2 cellular contexts compared by ENCODE assay signal in the genomic region with DNA sequence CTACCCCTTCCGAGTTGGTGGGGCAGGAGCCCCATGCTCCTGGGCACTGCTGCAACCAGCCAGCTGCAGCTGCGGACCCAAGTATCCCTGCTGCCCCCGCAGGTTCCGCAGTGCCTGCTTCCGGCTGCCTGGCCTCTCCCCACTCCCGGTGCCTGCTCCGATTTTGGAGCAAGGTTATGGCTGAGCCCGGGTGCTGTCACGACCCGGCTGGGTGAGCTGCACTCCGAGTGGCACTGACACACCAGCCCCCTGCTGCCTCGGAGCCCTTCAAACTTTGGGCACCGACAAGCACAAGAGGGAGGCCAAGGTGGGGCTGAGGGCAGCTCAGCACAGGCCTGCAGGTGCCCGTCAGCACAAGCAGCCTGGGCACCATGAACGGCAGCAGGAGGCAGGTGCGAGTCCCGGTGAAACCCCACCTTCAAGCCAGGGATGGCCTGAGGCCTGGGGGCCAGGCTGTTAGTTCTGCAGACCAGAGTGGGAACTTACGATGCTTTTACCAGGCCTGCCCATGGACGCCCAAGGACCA.
TF ChIP-seq lines count a peak whose summit lies in the region.

No MANE protein-coding gene starts in this region.

TF ChIP-seq in GM23338, 12 proteins besides CTCF, POLR2A, EP300 and RAD21:
- TF ChIP-seq JUNB (IDR thresholded peaks at IDR 0.05; ENCODE audit: unreplicated experiment), result no peak
- no peak for TF ChIP-seq CREB1 (CRISPR knock-in tag; IDR thresholded peaks at IDR 0.05; ENCODE audit: low read depth)
- TF ChIP-seq, protein P1, sequence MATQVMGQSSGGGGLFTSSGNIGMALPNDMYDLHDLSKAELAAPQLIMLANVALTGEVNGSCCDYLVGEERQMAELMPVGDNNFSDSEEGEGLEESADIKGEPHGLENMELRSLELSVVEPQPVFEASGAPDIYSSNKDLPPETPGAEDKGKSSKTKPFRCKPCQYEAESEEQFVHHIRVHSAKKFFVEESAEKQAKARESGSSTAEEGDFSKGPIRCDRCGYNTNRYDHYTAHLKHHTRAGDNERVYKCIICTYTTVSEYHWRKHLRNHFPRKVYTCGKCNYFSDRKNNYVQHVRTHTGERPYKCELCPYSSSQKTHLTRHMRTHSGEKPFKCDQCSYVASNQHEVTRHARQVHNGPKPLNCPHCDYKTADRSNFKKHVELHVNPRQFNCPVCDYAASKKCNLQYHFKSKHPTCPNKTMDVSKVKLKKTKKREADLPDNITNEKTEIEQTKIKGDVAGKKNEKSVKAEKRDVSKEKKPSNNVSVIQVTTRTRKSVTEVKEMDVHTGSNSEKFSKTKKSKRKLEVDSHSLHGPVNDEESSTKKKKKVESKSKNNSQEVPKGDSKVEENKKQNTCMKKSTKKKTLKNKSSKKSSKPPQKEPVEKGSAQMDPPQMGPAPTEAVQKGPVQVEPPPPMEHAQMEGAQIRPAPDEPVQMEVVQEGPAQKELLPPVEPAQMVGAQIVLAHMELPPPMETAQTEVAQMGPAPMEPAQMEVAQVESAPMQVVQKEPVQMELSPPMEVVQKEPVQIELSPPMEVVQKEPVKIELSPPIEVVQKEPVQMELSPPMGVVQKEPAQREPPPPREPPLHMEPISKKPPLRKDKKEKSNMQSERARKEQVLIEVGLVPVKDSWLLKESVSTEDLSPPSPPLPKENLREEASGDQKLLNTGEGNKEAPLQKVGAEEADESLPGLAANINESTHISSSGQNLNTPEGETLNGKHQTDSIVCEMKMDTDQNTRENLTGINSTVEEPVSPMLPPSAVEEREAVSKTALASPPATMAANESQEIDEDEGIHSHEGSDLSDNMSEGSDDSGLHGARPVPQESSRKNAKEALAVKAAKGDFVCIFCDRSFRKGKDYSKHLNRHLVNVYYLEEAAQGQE (IDR thresholded peaks at IDR 0.05; ENCODE audit: unreplicated experiment), result no peak
- no peak for TF ChIP-seq ZNF114 (CRISPR knock-in tag; IDR thresholded peaks at IDR 0.05)
- TF ChIP-seq EZH2phosphoT487 (IDR thresholded peaks at IDR 0.05; ENCODE audit: unreplicated experiment), result no peak
- no peak for TF ChIP-seq POLR2AphosphoS5 (IDR thresholded peaks at IDR 0.05; ENCODE audit: low read depth)
- no peak for TF ChIP-seq NANOG (IDR thresholded peaks at IDR 0.05; ENCODE audit: borderline replicate concordance)

TF ChIP-seq in IMR-90, 13 proteins besides CTCF, POLR2A, EP300 and RAD21:
- TF ChIP-seq MXI1 (IDR thresholded peaks at IDR 0.05; ENCODE audit: borderline replicate concordance, low read depth, low read length) (no peak), RCOR1 (IDR thresholded peaks at IDR 0.05; ENCODE audit: insufficient replicate concordance, low read length) (no peak), SMC3 (IDR thresholded peaks at IDR 0.05; ENCODE audit: low read depth, low read length) (no peak), NFE2L2 (IDR thresholded peaks at IDR 0.05; ENCODE audit: low read depth, low read length) (no peak), BHLHE40 (IDR thresholded peaks at IDR 0.05; ENCODE audit: low read depth, low read length) (no peak)
TF ChIP-seq in IMR-90: peak in this region for 0.
